In genomic region chr20:11176431-11176830, GRCh38 we compare ENCODE assay signal across 26 cellular contexts.
"Had no signal": no experiment of that assay in that cellular context is flagged by ENCODE, and none has a peak within 500 bp of the region (broad histone marks: within the 10 kb centered on the region; RNA-seq: fewer than 3 reads in every experiment).

No MANE protein-coding gene starts in this region.

- DNase-seq: stimulated activated CD4-positive, alpha-beta T cell treated with anti-CD3 and anti-CD28 coated beads, Interleukin-2, amount 100 ng/mL, for 48 hours; stimulated activated CD4-positive, alpha-beta T cell treated with anti-CD3 and anti-CD28 coated beads, Interleukin-4, amount 100 ng/mL, for 1 hour; stimulated activated CD4-positive, alpha-beta T cell treated with anti-CD3 and anti-CD28 coated beads, Interleukin-4, amount 100 ng/mL, for 24 hours; stimulated activated CD4-positive, alpha-beta T cell treated with anti-CD3 and anti-CD28 coated beads, Interleukin-4, amount 100 ng/mL, for 4 hours; stimulated activated CD8-positive, alpha-beta memory T cell treated with anti-CD3 and anti-CD28 coated beads, Interleukin-4, amount 100 ng/mL, for 48 hours; stimulated activated naive B cell treated with anti-CD40 and anti-IgM and Interleukin-4, amounts not matched to agents 10 μg/mL and 1 μg/mL and 100 μg/mL, for 72 hours; stimulated activated naive CD4-positive, alpha-beta T cell; stimulated activated naive CD4-positive, alpha-beta T cell treated with Interleukin-2 at 50 U/mL for 16 hours; stimulated activated naive CD8-positive, alpha-beta T cell treated with anti-CD3 and anti-CD28 coated beads, Interleukin-15, amount 100 ng/mL, for 72 hours; stimulated activated naive CD8-positive, alpha-beta T cell treated with anti-CD3 and anti-CD28 coated beads, Interleukin-15, Interleukin-2, amounts not matched to agents 100 U/mL and 50 U/mL, for 24 hours; stomach; substantia nigra; testis; thyroid gland; tibial artery; transverse colon; trophoblast cell; upper lobe of left lung; upper lobe of right lung; uterus had no signal

- H3K27ac ChIP-seq: stomach, suprapubic skin, testis, thoracic aorta, thyroid gland, tibial artery, tibial nerve, transverse colon, upper lobe of left lung, upper lobe of right lung, uterus, vagina had no signal

- H3K4me1 ChIP-seq: testis, thyroid gland, tibial nerve, transverse colon, upper lobe of left lung, upper lobe of right lung, uterus, vagina had no signal

- H3K4me3 ChIP-seq: stomach, suprapubic skin, testis, thoracic aorta, thyroid gland, tibial artery, tibial nerve, transverse colon, upper lobe of left lung, upper lobe of right lung, uterus, vagina had no signal

- H3K27me3 ChIP-seq: stomach, suprapubic skin, testis, thyroid gland, tibial artery, tibial nerve, transverse colon, upper lobe of left lung, upper lobe of right lung, uterus, vagina had no signal

- H3K9me3 ChIP-seq: suprapubic skin, testis, thoracic aorta, thyroid gland, tibial artery, tibial nerve, transverse colon, upper lobe of left lung, upper lobe of right lung, uterus, vagina had no signal

- ATAC-seq: stimulated activated effector memory CD8-positive, alpha-beta T cell treated with anti-CD3 and anti-CD28 coated beads, Interleukin-12 subunit alpha, Interleukin-12 subunit beta, amount 100 ng/mL, for 72 hours; stimulated activated memory B cell treated with anti-CD40 and anti-IgM and Interleukin-4, amounts not matched to agents 10 μg/mL and 1 μg/mL and 100 μg/mL, for 72 hours; stimulated activated naive B cell treated with anti-CD40 and anti-IgM and Interleukin-4, amounts not matched to agents 10 μg/mL and 1 μg/mL and 100 μg/mL, for 72 hours; stimulated activated naive CD8-positive, alpha-beta T cell treated with anti-CD3 and anti-CD28 coated beads, Interleukin-15, amount 100 ng/mL, for 72 hours; stimulated activated naive CD8-positive, alpha-beta T cell treated with anti-CD3 and anti-CD28 coated beads, Interleukin-15, Interleukin-2, amounts not matched to agents 100 U/mL and 50 U/mL, for 24 hours; upper lobe of right lung had no signal

- H3K36me3 ChIP-seq: stomach, suprapubic skin, thoracic aorta, thyroid gland, tibial artery, tibial nerve, transverse colon, upper lobe of left lung, upper lobe of right lung, uterus, vagina had no signal
